ENCODE assay signal across 8 cellular contexts in the genomic region with DNA sequence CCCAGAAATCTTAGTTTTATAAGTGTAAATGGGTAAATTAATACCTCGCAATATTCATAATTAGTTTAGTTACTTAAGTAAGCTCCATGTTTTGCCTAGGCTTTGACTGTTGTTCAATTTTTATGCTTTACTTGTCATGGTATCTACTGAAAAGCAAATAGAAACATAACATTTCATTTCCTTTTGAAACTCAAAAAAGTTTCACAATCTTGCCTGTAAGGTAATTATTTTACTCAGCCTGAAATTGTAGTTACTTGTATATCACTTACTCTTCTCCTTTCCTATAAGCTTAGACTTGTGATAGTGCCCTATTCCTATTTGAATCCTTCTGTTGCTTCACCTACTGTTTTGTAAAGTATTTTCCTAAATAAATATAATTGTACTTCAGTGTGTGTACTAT.
"Had no signal": no experiment of that assay in that cellular context is flagged by ENCODE, and none has a peak within 500 bp of the region (broad histone marks: within the 10 kb centered on the region; RNA-seq: fewer than 3 reads in every experiment).

No MANE protein-coding gene starts in this region.

- H2AFZ ChIP-seq: GM23248 had no signal

- H3K4me3 ChIP-seq: GM23248, HAP-1 had no signal

- H3K9me3 ChIP-seq: HAP-1 had no signal

- FAIRE-seq: HTR-8/SVneo had no signal

- DNase-seq: GM23248, GOT3, H7, HFFc6, KG1 had no signal

- H3K9ac ChIP-seq: GM23248 had no signal

- ATAC-seq: HCT116 had no signal

- H3K4me1 ChIP-seq: HAP-1 had no signal

- H3K36me3 ChIP-seq: HAP-1 had no signal

- H3K27ac ChIP-seq: GM23248 had no signal
